In genomic region chr10:63528084-63528744, GRCh38 we compare ENCODE assay signal across 1 cellular context.
A peak's percentile ranks its signal among the peaks of the same experiment; 100 is the strongest.
TF ChIP-seq lines count a peak whose summit lies in the region.

No MANE protein-coding gene starts in this region.

TF ChIP-seq in HepG2, 621 proteins besides CTCF, POLR2A, EP300 and RAD21 (continued from another document):
- TF ChIP-seq, protein P1, sequence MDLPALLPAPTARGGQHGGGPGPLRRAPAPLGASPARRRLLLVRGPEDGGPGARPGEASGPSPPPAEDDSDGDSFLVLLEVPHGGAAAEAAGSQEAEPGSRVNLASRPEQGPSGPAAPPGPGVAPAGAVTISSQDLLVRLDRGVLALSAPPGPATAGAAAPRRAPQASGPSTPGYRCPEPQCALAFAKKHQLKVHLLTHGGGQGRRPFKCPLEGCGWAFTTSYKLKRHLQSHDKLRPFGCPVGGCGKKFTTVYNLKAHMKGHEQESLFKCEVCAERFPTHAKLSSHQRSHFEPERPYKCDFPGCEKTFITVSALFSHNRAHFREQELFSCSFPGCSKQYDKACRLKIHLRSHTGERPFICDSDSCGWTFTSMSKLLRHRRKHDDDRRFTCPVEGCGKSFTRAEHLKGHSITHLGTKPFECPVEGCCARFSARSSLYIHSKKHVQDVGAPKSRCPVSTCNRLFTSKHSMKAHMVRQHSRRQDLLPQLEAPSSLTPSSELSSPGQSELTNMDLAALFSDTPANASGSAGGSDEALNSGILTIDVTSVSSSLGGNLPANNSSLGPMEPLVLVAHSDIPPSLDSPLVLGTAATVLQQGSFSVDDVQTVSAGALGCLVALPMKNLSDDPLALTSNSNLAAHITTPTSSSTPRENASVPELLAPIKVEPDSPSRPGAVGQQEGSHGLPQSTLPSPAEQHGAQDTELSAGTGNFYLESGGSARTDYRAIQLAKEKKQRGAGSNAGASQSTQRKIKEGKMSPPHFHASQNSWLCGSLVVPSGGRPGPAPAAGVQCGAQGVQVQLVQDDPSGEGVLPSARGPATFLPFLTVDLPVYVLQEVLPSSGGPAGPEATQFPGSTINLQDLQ (CRISPR knock-in tag; IDR thresholded peaks at IDR 0.05): 0 out of 2 replicates have a peak, but pooled peaks have one; percentile 40
- TF ChIP-seq FOXP4 (CRISPR knock-in tag; IDR thresholded peaks at IDR 0.05): no peak
- no peak for TF ChIP-seq NBN (conservative IDR thresholded peaks at IDR 0.05)
